In the genomic region with DNA sequence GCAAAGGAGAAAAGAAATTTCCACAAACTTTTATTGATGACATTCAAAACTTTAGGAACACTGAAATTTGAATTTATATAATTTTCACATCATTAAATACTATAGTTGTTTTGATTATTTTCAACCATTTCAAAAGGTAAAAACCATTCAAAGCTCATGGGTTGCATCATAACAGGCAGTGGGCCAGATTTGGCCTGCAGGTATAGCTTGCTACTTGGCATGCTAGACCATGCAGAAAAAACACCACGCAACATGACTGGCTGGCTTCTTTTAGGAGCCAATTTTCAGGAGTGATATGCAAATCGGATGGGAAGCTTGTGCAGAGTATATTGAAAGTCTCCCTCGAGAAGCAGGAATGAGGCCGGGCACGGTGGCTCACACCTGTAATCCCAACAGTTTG, we compare ENCODE assay signal across 20 cellular contexts.
DNase-seq lines count a peak whose midpoint lies in the region; ATAC-seq and TF ChIP-seq lines count a peak whose summit lies in the region.
"Had no signal": no experiment of that assay in that cellular context is flagged by ENCODE, and none has a peak within 500 bp of the region (broad histone marks: within the 10 kb centered on the region; RNA-seq: fewer than 3 reads in every experiment).

No MANE protein-coding gene starts in this region.

- no peak for TF ChIP-seq CTCF in epithelial cell of esophagus (IDR thresholded peaks at IDR 0.05; ENCODE audit: insufficient read depth, low read depth, low read length, missing control alignments)

- no peak overlapping the region for H3K4me3 Mint-ChIP-seq in activated T-helper 17 cell treated with anti-CD3 and anti-CD28 coated beads, Interleukin-2, amount 50 U/mL, for 72 hours
- H3K4me3 Mint-ChIP-seq: B cell had no signal

- H3K27me3 Mint-ChIP-seq in activated T-helper 17 cell treated with anti-CD3 and anti-CD28 coated beads, Interleukin-2, amount 50 U/mL, for 72 hours, result peaks cover 16% of the 10 kb centered on the region

- no peak overlapping the region for H3K4me3 ChIP-seq in epithelial cell of esophagus (ENCODE audit: low read length)
- H3K4me3 ChIP-seq: A549, SJSA1 had no signal

- DNase-seq in NCI-H2196 (lab: John Stamatoyannopoulos, UW; ENCODE audit: unreplicated experiment), result peak; percentile 26
- no peak for DNase-seq in NCI-H2196 treated with DMSO at 0.1 percent for 48 hours (lab: John Stamatoyannopoulos, UW; ENCODE audit: unreplicated experiment)
- peak; percentile 77 for DNase-seq in epithelial cell of esophagus (ENCODE audit: low read depth)
- peak; percentile 51 for DNase-seq in renal cortical epithelial cell (ENCODE audit: low read depth)
- no peak for DNase-seq in SIG-M5 (lab: John Stamatoyannopoulos, UW)
- DNase-seq in NCI-H1417 (lab: John Stamatoyannopoulos, UW), result no peak
- DNase-seq: COR-L47, GOT3, NCI-H1105, NCI-H2081 treated with DMSO at 0.1 percent for 48 hours, NCI-H2227 treated with DMSO at 0.1 percent for 48 hours, NCI-H510A, NCI-H774, OCI-M1 had no signal

- H3K27ac Mint-ChIP-seq in activated T-helper 17 cell treated with anti-CD3 and anti-CD28 coated beads, Interleukin-2, amount 50 U/mL, for 72 hours, result peak overlapping the region; percentile 74
- H3K27ac Mint-ChIP-seq: B cell had no signal

- peaks cover 23% of the 10 kb centered on the region for H3K4me1 Mint-ChIP-seq in activated T-helper 17 cell treated with anti-CD3 and anti-CD28 coated beads, Interleukin-2, amount 50 U/mL, for 72 hours
- H3K4me1 Mint-ChIP-seq: B cell had no signal

- H3K36me3 Mint-ChIP-seq in activated T-helper 17 cell treated with anti-CD3 and anti-CD28 coated beads, Interleukin-2, amount 50 U/mL, for 72 hours (ENCODE audit: low read depth), result no peaks in the 10 kb centered on the region

- no peaks in the 10 kb centered on the region for H3K9me3 Mint-ChIP-seq in activated T-helper 17 cell treated with anti-CD3 and anti-CD28 coated beads, Interleukin-2, amount 50 U/mL, for 72 hours

- no peak for ATAC-seq in activated T-helper 17 cell treated with anti-CD3 and anti-CD28 coated beads, Interleukin-2, amount 50 U/mL, for 72 hours (replicated peaks)
- ATAC-seq in HG02840 (IDR thresholded peaks at IDR 0.05; ENCODE audit: low FRiP score, unreplicated experiment), result no peak
- ATAC-seq: A549, HCT116 had no signal

Comparison
In these comparisons a context has a peak if more than half of its experiments do, and no peak if none do; other contexts are left out.
1. DNase-seq: peak in NCI-H2196 (single experiment), epithelial cell of esophagus (single experiment) and renal cortical epithelial cell (single experiment); none in NCI-H2196 treated with DMSO at 0.1 percent for 48 hours (single experiment), SIG-M5 (single experiment) and NCI-H1417 (0 of 3).